Comparison of ENCODE assay signal across 21 cellular contexts in genomic region chr1:25055961-25056360, GRCh38.
DNase-seq lines count a peak whose midpoint lies in the region; ATAC-seq and TF ChIP-seq lines count a peak whose summit lies in the region.
"Had no signal": no experiment of that assay in that cellular context is flagged by ENCODE, and none has a peak within 500 bp of the region (broad histone marks: within the 10 kb centered on the region; RNA-seq: fewer than 3 reads in every experiment).

No MANE protein-coding gene starts in this region.

- TF ChIP-seq CTCF in HCT116 (IDR thresholded peaks at IDR 0.05 in 2 of 3, conservative IDR thresholded peaks at IDR 0.05 in 1 of 3; ENCODE audit: borderline replicate concordance in 1 of 3, insufficient read depth in 1 of 3, low read depth in 2 of 3, low read length in 2 of 3) (no peak), WERI-Rb-1 (IDR thresholded peaks at IDR 0.05; ENCODE audit: low read depth, low read length) (0 out of 2 replicates have a peak, but pooled peaks have one; percentile 15), lower lobe of right lung (IDR thresholded peaks at IDR 0.05) (no peak)

- peak; percentile 38; the same call in 1 of the 2 replicates for ATAC-seq in HCT116
- ATAC-seq in lower lobe of right lung = peak in 1 of 2 donors; percentile 25
- ATAC-seq in stimulated activated naive CD8-positive, alpha-beta T cell treated with anti-CD3 and anti-CD28 coated beads, Interleukin-15, Interleukin-2, amounts not matched to agents 100 U/mL and 50 U/mL, for 24 hours = peak; percentile 26
- ATAC-seq in GM19455 (IDR thresholded peaks at IDR 0.05; ENCODE audit: unreplicated experiment) = no peak
- ATAC-seq in stimulated activated memory B cell treated with anti-CD40 and anti-IgM and Interleukin-4, amounts not matched to agents 10 μg/mL and 1 μg/mL and 100 μg/mL, for 72 hours = no peak

- BruUV-seq in HCT116 (replicated peaks; lab: Mats Ljungman, UMichigan) = no TSS peak

- H3K4me1 Mint-ChIP-seq in stimulated activated memory B cell treated with anti-CD40 and anti-IgM and Interleukin-4, amounts not matched to agents 10 μg/mL and 1 μg/mL and 100 μg/mL, for 72 hours = no peaks in the 10 kb centered on the region

- H3K36me3 ChIP-seq in HCT116 (ENCODE audit: control insufficient read depth in 1 of 2, insufficient read depth in 2 of 2, low read length in 2 of 2) = no peaks in the 10 kb centered on the region
- no peaks in the 10 kb centered on the region; the same call in 1 of the 2 replicates for H3K36me3 ChIP-seq in WERI-Rb-1
- H3K36me3 ChIP-seq in lower lobe of right lung = no peaks in the 10 kb centered on the region
- H3K36me3 ChIP-seq: BE2C, Peyer's patch, SJCRH30 had no signal

- RAD21 ChIA-PET in HCT116 (lab: Charles Lee; ENCODE audit: low non-redundant PET in 1 of 2, low total read pairs in 2 of 2, uncharacterized antibody in 2 of 2, unreplicated experiment in 2 of 2) = no interaction called here

- DNase-seq in HCT116 (ENCODE audit: low read depth, low spot score) (no peak), WERI-Rb-1 (peak; percentile 21), lower lobe of right lung (peak; percentile 14), erythroblast (lab: John Stamatoyannopoulos, UW) (no peak)
- DNase-seq in stimulated activated naive CD8-positive, alpha-beta T cell treated with anti-CD3 and anti-CD28 coated beads, Interleukin-15, Interleukin-2, amounts not matched to agents 100 U/mL and 50 U/mL, for 24 hours = no peak
- DNase-seq: BE2C; CD4-positive, CD25-positive, alpha-beta regulatory T cell; DMS79; H9; Kasumi-1; NCI-H1694; NCI-H2081; NCI-H2171; NCI-H345; NCI-H524; NCI-H774; Peyer's patch; SJCRH30 had no signal

- no peak overlapping the region for H3K27ac Mint-ChIP-seq in stimulated activated memory B cell treated with anti-CD40 and anti-IgM and Interleukin-4, amounts not matched to agents 10 μg/mL and 1 μg/mL and 100 μg/mL, for 72 hours
- H3K27ac Mint-ChIP-seq: H9 had no signal

- no peak overlapping the region for H3K4me2 ChIP-seq in HCT116 (ENCODE audit: low read length)
- H3K4me2 ChIP-seq: A549 had no signal

- H3K4me3 ChIP-seq in HCT116 (replicated peaks in 1 of 2; ENCODE audit: low read depth in 1 of 2, low read length in 2 of 2) (no peak overlapping the region), WERI-Rb-1 (ENCODE audit: low read depth, low read length) (no peak overlapping the region), lower lobe of right lung (no peak overlapping the region)
- H3K4me3 ChIP-seq: A549, Peyer's patch, SJCRH30 had no signal

- intact Hi-C loops in HCT116 (cut with micrococcal nuclease) = no loop called here
- intact Hi-C loops in lower lobe of right lung (cut with DNase I) = no loop called here

- H3K79me2 ChIP-seq in HCT116 (ENCODE audit: insufficient read depth, low read length) = no peaks in the 10 kb centered on the region

- no peaks in the 10 kb centered on the region for H3K4me1 ChIP-seq in HCT116 (ENCODE audit: control insufficient read depth in 1 of 2, insufficient read depth in 2 of 2, low read length in 2 of 2)
- no peaks in the 10 kb centered on the region for H3K4me1 ChIP-seq in lower lobe of right lung
- H3K4me1 ChIP-seq: A549, BE2C, Peyer's patch, SJCRH30 had no signal

- no peak for TF ChIP-seq POLR2A in HCT116 (IDR thresholded peaks at IDR 0.05; ENCODE audit: borderline replicate concordance, extremely low read depth, insufficient read depth, insufficient read length)
- TF ChIP-seq POLR2A in erythroblast (IDR thresholded peaks at IDR 0.05; ENCODE audit: low read length) = no peak

- H3K27ac ChIP-seq in HCT116 (ENCODE audit: low read depth, low read length) (no peak overlapping the region), WERI-Rb-1 (peak overlapping the region; percentile 44), lower lobe of right lung (no peak overlapping the region)
- H3K27ac ChIP-seq: A549, Peyer's patch, SJCRH30 had no signal

- H3K9me2 ChIP-seq in HCT116 (ENCODE audit: insufficient read depth) = no peaks in the 10 kb centered on the region

- no peak overlapping the region for H3K4me3 Mint-ChIP-seq in stimulated activated memory B cell treated with anti-CD40 and anti-IgM and Interleukin-4, amounts not matched to agents 10 μg/mL and 1 μg/mL and 100 μg/mL, for 72 hours
- H3K4me3 Mint-ChIP-seq: CD4-positive, CD25-positive, alpha-beta regulatory T cell; H9 had no signal

- CTCF ChIA-PET in HCT116 (lab: Charles Lee) = no interaction called here

- no peaks in the 10 kb centered on the region for H3K9me3 Mint-ChIP-seq in stimulated activated memory B cell treated with anti-CD40 and anti-IgM and Interleukin-4, amounts not matched to agents 10 μg/mL and 1 μg/mL and 100 μg/mL, for 72 hours
- H3K9me3 Mint-ChIP-seq: CD4-positive, CD25-positive, alpha-beta regulatory T cell; H9 had no signal

- no peak for TF ChIP-seq RAD21 in HCT116 (IDR thresholded peaks at IDR 0.05; ENCODE audit: low read depth)

- POLR2A ChIA-PET in HCT116 (lab: Charles Lee) = no interaction called here

- peaks cover 57% of the 10 kb centered on the region for H3K27me3 Mint-ChIP-seq in stimulated activated memory B cell treated with anti-CD40 and anti-IgM and Interleukin-4, amounts not matched to agents 10 μg/mL and 1 μg/mL and 100 μg/mL, for 72 hours

- H4K20me1 ChIP-seq in HCT116 (ENCODE audit: insufficient read depth) = no peaks in the 10 kb centered on the region

- H3K9ac ChIP-seq in HCT116 (ENCODE audit: low read length) = no peak overlapping the region

- H3K9me3 ChIP-seq in HCT116 (ENCODE audit: control insufficient read depth in 1 of 2, insufficient read depth in 1 of 2, low read depth in 1 of 2, low read length in 2 of 2) = no peaks in the 10 kb centered on the region
- no peaks in the 10 kb centered on the region for H3K9me3 ChIP-seq in WERI-Rb-1 (ENCODE audit: severe bottlenecking)
- no peaks in the 10 kb centered on the region for H3K9me3 ChIP-seq in lower lobe of right lung
- H3K9me3 ChIP-seq: A549, BE2C, Peyer's patch, SJCRH30 had no signal

- 0 out of 2 replicates have a peak, but pooled peaks cover 4% of the 10 kb centered on the region for H3K27me3 ChIP-seq in HCT116 (ENCODE audit: insufficient read depth, low read length)
- no peaks in the 10 kb centered on the region for H3K27me3 ChIP-seq in WERI-Rb-1 (ENCODE audit: insufficient read depth, low read depth, severe bottlenecking)
- peaks cover 36% of the 10 kb centered on the region for H3K27me3 ChIP-seq in lower lobe of right lung (ENCODE audit: low read depth)
- H3K27me3 ChIP-seq: BE2C, Peyer's patch had no signal

- H3K36me3 Mint-ChIP-seq in stimulated activated memory B cell treated with anti-CD40 and anti-IgM and Interleukin-4, amounts not matched to agents 10 μg/mL and 1 μg/mL and 100 μg/mL, for 72 hours = no peaks in the 10 kb centered on the region
- H3K36me3 Mint-ChIP-seq: CD4-positive, CD25-positive, alpha-beta regulatory T cell had no signal

- H2AFZ ChIP-seq in HCT116 (ENCODE audit: low read depth, low read length, poor library complexity, severe bottlenecking) = no peak overlapping the region

TF ChIP-seq in HCT116, 20 proteins besides CTCF, POLR2A, EP300 and RAD21 (continues in another document):
- TF ChIP-seq YY1 (IDR thresholded peaks at IDR 0.05; ENCODE audit: extremely low read depth, insufficient replicate concordance, low read depth, low read length) (no peak), REST (IDR thresholded peaks at IDR 0.05; ENCODE audit: low read depth) (no peak), JUND (IDR thresholded peaks at IDR 0.05) (no peak), ZFX (IDR thresholded peaks at IDR 0.05) (no peak), ZBTB33 (IDR thresholded peaks at IDR 0.05; ENCODE audit: extremely low read depth, insufficient replicate concordance, low read length) (no peak), EZH2phosphoT487 (IDR thresholded peaks at IDR 0.05; ENCODE audit: borderline replicate concordance) (no peak), SIN3A (IDR thresholded peaks at IDR 0.05; ENCODE audit: low read depth) (no peak), CBX3 (IDR thresholded peaks at IDR 0.05; ENCODE audit: low read depth) (no peak), EGR1 (IDR thresholded peaks at IDR 0.05; ENCODE audit: low read depth) (no peak), FOSL1 (IDR thresholded peaks at IDR 0.05; ENCODE audit: low read depth) (no peak)

Comparison
In these comparisons a context has a peak if more than half of its experiments do, and no peak if none do; other contexts are left out.
1. ATAC-seq: peak in HCT116 (single experiment) and stimulated activated naive CD8-positive, alpha-beta T cell treated with anti-CD3 and anti-CD28 coated beads, Interleukin-15, Interleukin-2, amounts not matched to agents 100 U/mL and 50 U/mL, for 24 hours (single experiment); none in GM19455 (single experiment) and stimulated activated memory B cell treated with anti-CD40 and anti-IgM and Interleukin-4, amounts not matched to agents 10 μg/mL and 1 μg/mL and 100 μg/mL, for 72 hours (single experiment).
2. DNase-seq: peak in WERI-Rb-1 (single experiment) and lower lobe of right lung (single experiment); none in HCT116 (single experiment), stimulated activated naive CD8-positive, alpha-beta T cell treated with anti-CD3 and anti-CD28 coated beads, Interleukin-15, Interleukin-2, amounts not matched to agents 100 U/mL and 50 U/mL, for 24 hours (single experiment) and erythroblast (0 of 2).